In genomic region chr13:74133657-74134201, GRCh38 we compare ENCODE assay signal across 8 cellular contexts. TPM values are rescaled to one million over a fixed set of nuclear protein-coding genes. Genes with fewer than 3 reads are reported as not detected.
DNase-seq lines count a peak whose midpoint lies in the region; ATAC-seq and TF ChIP-seq lines count a peak whose summit lies in the region.

No MANE protein-coding gene starts in this region.

- H3K27me3 ChIP-seq in IMR-90 (ENCODE audit: control insufficient read depth, insufficient read depth, low read length): no peaks in the 10 kb centered on the region
- H3K27me3 ChIP-seq in neural progenitor cell: peaks cover 16% of the 10 kb centered on the region

- peaks cover 18% of the 10 kb centered on the region for H3K4me1 Mint-ChIP-seq in neural progenitor cell
- peaks cover 47% of the 10 kb centered on the region for H3K4me1 Mint-ChIP-seq in stimulated activated naive CD8-positive, alpha-beta T cell treated with anti-CD3 and anti-CD28 coated beads, Interleukin-15, Interleukin-2, amounts not matched to agents 100 ng/mL and 50 ng/mL, for 24 hours (ENCODE audit: low read depth)

- H3K79me2 ChIP-seq in neural progenitor cell (ENCODE audit: low read depth): peaks cover 50% of the 10 kb centered on the region

- H3K4me3 Mint-ChIP-seq in neural progenitor cell: peak overlapping the region; percentile 100
- H3K4me3 Mint-ChIP-seq in stimulated activated naive CD8-positive, alpha-beta T cell treated with anti-CD3 and anti-CD28 coated beads, Interleukin-15, Interleukin-2, amounts not matched to agents 100 ng/mL and 50 ng/mL, for 24 hours: peak overlapping the region; percentile 96

- ATAC-seq in GM21529 (IDR thresholded peaks at IDR 0.05; ENCODE audit: unreplicated experiment) (peak; percentile 40), IMR-90 (ENCODE audit: low read depth) (peak; percentile 48)

- TF ChIP-seq POLR2A in IMR-90 (IDR thresholded peaks at IDR 0.05; ENCODE audit: low read depth, low read length): peak; percentile 76; the same call in 1 of the 2 replicates

- H3K4me3 ChIP-seq in IMR-90 (ENCODE audit: insufficient read depth, low read depth, low read length) (peak overlapping the region; percentile 82), foreskin fibroblast (ENCODE audit: low read depth in 1 of 2, low read length in 2 of 2) (peak overlapping the region; percentile 71 to 89), neural progenitor cell (peak overlapping the region; percentile 98)

- peaks cover 4% of the 10 kb centered on the region; the same call in 1 of the 2 replicates for H4K20me1 ChIP-seq in IMR-90 (ENCODE audit: insufficient read depth, low read length)
- H4K20me1 ChIP-seq in neural progenitor cell (ENCODE audit: low read depth): peaks cover 24% of the 10 kb centered on the region

- POLR2A ChIA-PET in IMR-90 (lab: Charles Lee; ENCODE audit: unreplicated experiment): no interaction called here

- peak overlapping the region; percentile 45 for H2AK5ac ChIP-seq in IMR-90 (ENCODE audit: low read depth, low read length)

- H4K91ac ChIP-seq in IMR-90 (ENCODE audit: insufficient read depth, low read depth, low read length): peak overlapping the region; percentile 76

- H3K4me1 ChIP-seq in IMR-90 (ENCODE audit: control insufficient read depth, insufficient read depth, low read length) (peaks cover 11% of the 10 kb centered on the region), neural progenitor cell (peaks cover 8% of the 10 kb centered on the region)

- peaks cover 4% of the 10 kb centered on the region for H3K9me1 ChIP-seq in IMR-90 (ENCODE audit: insufficient read depth, low read length)

- H4K5ac ChIP-seq in IMR-90 (ENCODE audit: low read depth, low read length): no peak overlapping the region

- H3K36me3 Mint-ChIP-seq in neural progenitor cell: no peaks in the 10 kb centered on the region
- H3K36me3 Mint-ChIP-seq in stimulated activated naive CD8-positive, alpha-beta T cell treated with anti-CD3 and anti-CD28 coated beads, Interleukin-15, Interleukin-2, amounts not matched to agents 100 ng/mL and 50 ng/mL, for 24 hours (ENCODE audit: low read depth): no peaks in the 10 kb centered on the region

- intact Hi-C loops in IMR-90 (cut with micrococcal nuclease): loop anchor here (2.0 to 5.0 kb wide), 9 partner anchors 71 to 1124 kb away; no protein-coding TSS in a partner anchor

- TF ChIP-seq CTCF in IMR-90 (conservative IDR thresholded peaks at IDR 0.05; ENCODE audit: low read depth, low read length) (no peak), foreskin fibroblast (IDR thresholded peaks at IDR 0.05; ENCODE audit: low read depth, low read length) (no peak), neural progenitor cell (IDR thresholded peaks at IDR 0.05) (no peak)

- peaks cover 43% of the 10 kb centered on the region for H3F3A ChIP-seq in neural progenitor cell (ENCODE audit: low read depth)

- in situ Hi-C loops in IMR-90 (cut with MboI; ENCODE audit: low sequenced_read_pairs): loop anchor here (25.0 kb wide), 1 partner anchor 1079 kb away; no protein-coding TSS in a partner anchor

- DNase-seq in DMS53 (lab: John Stamatoyannopoulos, UW) (peak; percentile 53), IMR-90 (peak; percentile 95), RPMI7951 (ENCODE audit: low read depth) (peak; percentile 90), foreskin fibroblast (peak; percentile 95 to 96), neural progenitor cell (ENCODE audit: low spot score) (peak; percentile 89)
- peak; percentile 74 for DNase-seq in activated T-helper 9 cell treated with anti-CD3 and anti-CD28 coated beads, Interleukin-2, amount 50 U/mL, for 16 hours (ENCODE audit: low read depth)

- H3K27me3 Mint-ChIP-seq in neural progenitor cell (ENCODE audit: insufficient read depth, low read depth): peaks cover 8% of the 10 kb centered on the region
- no peaks in the 10 kb centered on the region for H3K27me3 Mint-ChIP-seq in stimulated activated naive CD8-positive, alpha-beta T cell treated with anti-CD3 and anti-CD28 coated beads, Interleukin-15, Interleukin-2, amounts not matched to agents 100 ng/mL and 50 ng/mL, for 24 hours

- H3K27ac ChIP-seq in IMR-90 (ENCODE audit: insufficient read depth, low read length) (peak overlapping the region; percentile 95), neural progenitor cell (peak overlapping the region; percentile 86)

- H2BK20ac ChIP-seq in IMR-90 (ENCODE audit: low read depth, low read length): no peak overlapping the region

- peaks cover 5% of the 10 kb centered on the region for H3K9me3 Mint-ChIP-seq in neural progenitor cell
- H3K9me3 Mint-ChIP-seq in stimulated activated naive CD8-positive, alpha-beta T cell treated with anti-CD3 and anti-CD28 coated beads, Interleukin-15, Interleukin-2, amounts not matched to agents 100 ng/mL and 50 ng/mL, for 24 hours: no peaks in the 10 kb centered on the region

- peak overlapping the region; percentile 90 for H2AFZ ChIP-seq in IMR-90 (replicated peaks; ENCODE audit: low read length, poor library complexity)
- peak overlapping the region; percentile 46 for H2AFZ ChIP-seq in neural progenitor cell (replicated peaks)

- H3K56ac ChIP-seq in IMR-90 (ENCODE audit: extremely low read depth, insufficient read depth, low read length): peak overlapping the region; percentile 92; the same call in 1 of the 2 replicates

- H3K18ac ChIP-seq in IMR-90 (ENCODE audit: low read depth, low read length): peak overlapping the region; percentile 84

- H3K14ac ChIP-seq in IMR-90 (replicated peaks; ENCODE audit: low read depth, low read length): peak overlapping the region; percentile 84

- no TSS peak for BruUV-seq in IMR-90 (replicated peaks; lab: Mats Ljungman, UMichigan)

- peak overlapping the region; percentile 94 for H2AK9ac ChIP-seq in IMR-90 (replicated peaks; ENCODE audit: low read depth, low read length, poor library complexity)

- peak overlapping the region; percentile 86 for H2BK120ac ChIP-seq in IMR-90 (ENCODE audit: low read depth, low read length)

- dilution Hi-C loops in IMR-90 (cut with HindIII; ENCODE audit: low sequenced_read_pairs, unreplicated experiment): no loop called here

- H3K9ac ChIP-seq in IMR-90 (ENCODE audit: low read depth, low read length) (peak overlapping the region; percentile 92), neural progenitor cell (no peak overlapping the region)

- peak overlapping the region; percentile 98; the same call in 1 of the 2 replicates for H3K23ac ChIP-seq in IMR-90 (ENCODE audit: low read depth, low read length)

- H2BK5ac ChIP-seq in IMR-90 (ENCODE audit: low read depth, low read length, poor library complexity, severe bottlenecking): peak overlapping the region; percentile 88

- peak overlapping the region; percentile 62; the same call in 1 of the 3 replicates for H2BK15ac ChIP-seq in IMR-90 (ENCODE audit: low read depth, low read length)

- H3K36me3 ChIP-seq in IMR-90 (ENCODE audit: control insufficient read depth, insufficient read depth, low read length): no peaks in the 10 kb centered on the region
- no peaks in the 10 kb centered on the region for H3K36me3 ChIP-seq in neural progenitor cell

- peak overlapping the region; percentile 91 for H3K4ac ChIP-seq in IMR-90 (ENCODE audit: low read depth, low read length)

- CTCF ChIA-PET in IMR-90 (lab: Yijun Ruan, JAX): no interaction called here

- H3K27ac Mint-ChIP-seq in neural progenitor cell: peak overlapping the region; percentile 100
- peak overlapping the region; percentile 99 for H3K27ac Mint-ChIP-seq in stimulated activated naive CD8-positive, alpha-beta T cell treated with anti-CD3 and anti-CD28 coated beads, Interleukin-15, Interleukin-2, amounts not matched to agents 100 ng/mL and 50 ng/mL, for 24 hours

- H4K8ac ChIP-seq in IMR-90 (ENCODE audit: low read depth in 2 of 2, low read length in 2 of 2): peak overlapping the region; percentile 68 to 71; a peak in 3 of 4 replicates

- peaks cover 3 to 54% of the 10 kb centered on the region in 2 experiments; a peak in 3 of 4 replicates for H3K79me1 ChIP-seq in IMR-90 (ENCODE audit: low read depth in 1 of 2, low read length in 2 of 2)

- H3K9me3 ChIP-seq in IMR-90 (ENCODE audit: control insufficient read depth, insufficient read depth, low read length) (no peaks in the 10 kb centered on the region), neural progenitor cell (ENCODE audit: low read depth) (no peaks in the 10 kb centered on the region)

- TF ChIP-seq RAD21 in IMR-90 (IDR thresholded peaks at IDR 0.05; ENCODE audit: low read length): no peak

- H3K4me2 ChIP-seq in IMR-90 (ENCODE audit: low read depth, low read length): peak overlapping the region; percentile 99
- H3K4me2 ChIP-seq in neural progenitor cell: peak overlapping the region; percentile 96

- WGBS in IMR-90 (ENCODE audit: extremely low coverage in 2 of 2, insufficient read length in 1 of 2), 2 experiments: no CpG with 5 or more reads among the region's 35 CpGs

TF ChIP-seq in IMR-90, 13 proteins besides CTCF, POLR2A, EP300 and RAD21:
- TF ChIP-seq CEBPB (IDR thresholded peaks at IDR 0.05; ENCODE audit: low read depth, low read length) (no peak), RCOR1 (IDR thresholded peaks at IDR 0.05; ENCODE audit: insufficient replicate concordance, low read length) (no peak), FOS (IDR thresholded peaks at IDR 0.05; ENCODE audit: low read depth, low read length) (no peak), NFE2L2 (IDR thresholded peaks at IDR 0.05; ENCODE audit: low read depth, low read length) (no peak), CHD1 (IDR thresholded peaks at IDR 0.05; ENCODE audit: low read depth, low read length) (no peak), RFX5 (IDR thresholded peaks at IDR 0.05; ENCODE audit: low read depth, low read length) (no peak), MXI1 (IDR thresholded peaks at IDR 0.05; ENCODE audit: borderline replicate concordance, low read depth, low read length) (peak; percentile 56; the same call in 1 of the 2 replicates), BHLHE40 (IDR thresholded peaks at IDR 0.05; ENCODE audit: low read depth, low read length) (no peak), USF2 (IDR thresholded peaks at IDR 0.05; ENCODE audit: low read depth, low read length) (peak; percentile 85), MAZ (IDR thresholded peaks at IDR 0.05; ENCODE audit: borderline replicate concordance, low read depth, low read length) (peak; percentile 70)

RNA-seq across cellular contexts. Expression of gene KLF12, which starts 0.5 kb away (rescaled TPM):
- 44.8 and 45.0 TPM in 2 replicates for total RNA-seq in IMR-90 (2012; rRNA removed)
- polyA plus RNA-seq in IMR-90 (2012; rRNA removed): 8.8 and 10.5 TPM in 2 replicates
- polyA plus RNA-seq in IMR-90 (2012; cell fraction: cytosol; rRNA removed): 2.9 and 3.7 TPM in 2 replicates
- polyA plus RNA-seq in IMR-90 (2012; cell fraction: nucleus; rRNA removed; ENCODE audit: low replicate concordance): 8.4 and 31.2 TPM in 2 replicates
- total RNA-seq in RPMI7951 (2014; rRNA removed; shearing (Covaris generic)): 7.4 and 9.6 TPM in 2 replicates
- total RNA-seq in neural progenitor cell (ENCODE audit: low replicate concordance): 8.0 and 10.1 TPM in 2 replicates

Comparison
In these comparisons a context has a peak if more than half of its experiments do, and no peak if none do; other contexts are left out.
1. Peak in every context shown above with its lines: DNase-seq, ATAC-seq, H3K4me3 ChIP-seq and H3K27ac ChIP-seq.